17 cellular contexts compared by ENCODE assay signal in the genomic region with DNA sequence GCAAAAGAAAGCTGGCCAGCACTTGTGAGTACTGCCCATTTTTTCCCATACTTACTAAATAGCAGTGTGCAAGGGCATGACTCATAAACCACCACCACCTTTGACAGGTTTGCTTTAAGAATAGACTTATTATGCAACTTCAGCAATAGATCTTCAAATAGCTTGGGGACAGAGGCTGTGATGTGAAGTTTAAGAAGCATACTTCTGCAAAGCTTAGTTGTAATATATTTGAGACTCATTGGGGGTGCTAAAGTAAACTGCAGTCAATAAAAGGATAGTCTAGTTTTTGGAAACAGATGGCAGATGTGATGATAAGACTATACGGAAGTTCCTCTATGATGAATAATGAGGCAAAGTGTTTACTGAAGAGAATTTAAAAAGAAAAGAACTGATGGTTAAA.
A peak's percentile ranks its signal among the peaks of the same experiment; 100 is the strongest.
DNase-seq lines count a peak whose midpoint lies in the region; ATAC-seq, FAIRE-seq and TF ChIP-seq lines count a peak whose summit lies in the region.
"Had no signal": no experiment of that assay in that cellular context is flagged by ENCODE, and none has a peak within 500 bp of the region (broad histone marks: within the 10 kb centered on the region; RNA-seq: fewer than 3 reads in every experiment).

No MANE protein-coding gene starts in this region.

- no peak overlapping the region for H3K4me2 ChIP-seq in A549

- CTCF ChIA-PET in A549 (lab: Yijun Ruan, JAX), result no interaction called here

- WGBS in A549 (ENCODE audit: missing lambda C conversion rate), result 40% methylated on average over 1 of the region's 1 CpG

- H3K4me1 ChIP-seq in A549, result no peaks in the 10 kb centered on the region
- H3K4me1 ChIP-seq in ascending aorta, result no peaks in the 10 kb centered on the region
- H3K4me1 ChIP-seq: esophagus muscularis mucosa, SJSA1, thyroid gland had no signal

- H3K27ac ChIP-seq in A549 (no peak overlapping the region), ascending aorta (no peak overlapping the region)
- H3K27ac ChIP-seq: cardiac muscle cell, esophagus muscularis mucosa, SJSA1, thyroid gland had no signal

- POLR2A ChIA-PET in A549 (lab: Yijun Ruan, JAX), result no interaction called here

- intact Hi-C loops in ascending aorta (cut with DNase I) (no loop called here), posterior vena cava (cut with DNase I) (no loop called here)

- no peaks in the 10 kb centered on the region for H3K36me3 ChIP-seq in ascending aorta
- H3K36me3 ChIP-seq: cardiac muscle cell, esophagus muscularis mucosa, SJSA1, thyroid gland had no signal

- no peak for TF ChIP-seq CTCF in A549 (IDR thresholded peaks at IDR 0.05)
- TF ChIP-seq CTCF in epithelial cell of proximal tubule (conservative IDR thresholded peaks at IDR 0.05; ENCODE audit: low read depth, low read length), result no peak
- TF ChIP-seq CTCF in ascending aorta (IDR thresholded peaks at IDR 0.05), result no peak

- DNase-seq in A549 (ENCODE audit: low read depth in 1 of 2, low spot score in 1 of 2) (peak in 1 of 2 experiments; percentile 19), HT1080 (ENCODE audit: low read depth) (peak; percentile 77), SIG-M5 (lab: John Stamatoyannopoulos, UW) (peak; percentile 38), epithelial cell of proximal tubule (ENCODE audit: low read depth) (peak; percentile 7), ascending aorta (ENCODE audit: low spot score in 2 of 2) (no peak), NCI-H1048 (lab: John Stamatoyannopoulos, UW) (no peak), posterior vena cava (ENCODE audit: low spot score) (no peak), hippocampal formation (lab: John Stamatoyannopoulos, UW) (no peak)
- DNase-seq: activated CD4-positive, alpha-beta T cell treated with anti-CD3 and anti-CD28 coated beads for 36 hours; activated effector memory CD4-positive, alpha-beta T cell treated with Interleukin-2 at 50 U/mL for 16 hours; DMS153; naive thymus-derived CD4-positive, alpha-beta T cell; NCI-H446 treated with DMSO at 0.1 percent for 48 hours; thyroid gland had no signal

- no peak for TF ChIP-seq EP300 in A549 (IDR thresholded peaks at IDR 0.05)

- ATAC-seq in A549, result no peak
- ATAC-seq: activated CD4-positive, alpha-beta T cell treated with anti-CD3 and anti-CD28 coated beads for 36 hours; naive thymus-derived CD4-positive, alpha-beta T cell had no signal

- TF ChIP-seq RAD21 in A549 (conservative IDR thresholded peaks at IDR 0.05 in 1 of 2, IDR thresholded peaks at IDR 0.05 in 1 of 2), result no peak

- H3K9me3 ChIP-seq in A549, result no peaks in the 10 kb centered on the region
- no peaks in the 10 kb centered on the region for H3K9me3 ChIP-seq in ascending aorta
- H3K9me3 ChIP-seq: SJSA1, thyroid gland had no signal

- FAIRE-seq in A549 (lab: Jason Lieb, UNC), result no peak

- H3K4me3 ChIP-seq in A549, result no peak overlapping the region
- H3K4me3 ChIP-seq in epithelial cell of proximal tubule (ENCODE audit: low read depth, low read length), result no peak overlapping the region
- no peak overlapping the region for H3K4me3 ChIP-seq in ascending aorta
- H3K4me3 ChIP-seq: cardiac muscle cell, esophagus muscularis mucosa, SJSA1, thyroid gland had no signal

- H3K27me3 ChIP-seq in ascending aorta, result no peaks in the 10 kb centered on the region
- H3K27me3 ChIP-seq: cardiac muscle cell, esophagus muscularis mucosa, SJSA1 had no signal

- no peak for TF ChIP-seq POLR2A in A549 (IDR thresholded peaks at IDR 0.05; ENCODE audit: low read length)

TF ChIP-seq in A549, 52 proteins besides CTCF, POLR2A, EP300 and RAD21:
- TF ChIP-seq MAFK (IDR thresholded peaks at IDR 0.05; ENCODE audit: partially characterized antibody) (peak; percentile 9), ZFP36 (IDR thresholded peaks at IDR 0.05; ENCODE audit: borderline replicate concordance, partially characterized antibody) (no peak)

Comparison
In these comparisons a context has a peak if more than half of its experiments do, and no peak if none do; other contexts are left out.
1. DNase-seq: peak in HT1080 (single experiment), SIG-M5 (single experiment) and epithelial cell of proximal tubule (single experiment); none in ascending aorta (0 of 2), NCI-H1048 (single experiment), posterior vena cava (single experiment) and hippocampal formation (0 of 2).